ENCODE assay signal across 8 cellular contexts in the genomic region with DNA sequence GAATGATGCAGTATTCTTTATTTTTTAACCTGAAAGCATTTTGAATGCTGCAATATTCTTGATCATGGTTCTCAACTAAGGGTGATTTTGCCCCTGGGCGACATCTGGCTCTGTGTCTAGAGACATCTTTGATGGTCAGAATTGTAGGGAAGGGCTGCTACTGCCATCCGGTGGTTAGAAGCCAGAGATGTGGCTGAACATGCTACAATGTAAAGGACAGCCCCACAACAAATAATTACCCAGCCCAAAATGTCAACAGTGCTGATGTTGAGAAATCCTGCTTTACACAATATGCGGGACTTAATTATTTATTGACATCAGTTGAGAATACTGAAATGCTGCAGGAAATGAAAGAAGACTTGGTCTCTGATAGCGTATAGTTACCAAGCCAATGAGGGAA. TPM values are rescaled to one million over a fixed set of nuclear protein-coding genes. Genes with fewer than 3 reads are reported as not detected.
A peak's percentile ranks its signal among the peaks of the same experiment; 100 is the strongest.
DNase-seq lines count a peak whose midpoint lies in the region; ATAC-seq, FAIRE-seq and TF ChIP-seq lines count a peak whose summit lies in the region.

No MANE protein-coding gene starts in this region.

- intact Hi-C loops in sigmoid colon (cut with DNase I) = no loop called here

- H3K4me1 ChIP-seq in iPS DF 6.9 (ENCODE audit: control insufficient read depth, insufficient read depth, low read length) (no peaks in the 10 kb centered on the region), sigmoid colon (no peaks in the 10 kb centered on the region)

- H3K4me3 ChIP-seq in iPS DF 6.9 (ENCODE audit: low read length) = no peak overlapping the region
- no peak overlapping the region for H3K4me3 ChIP-seq in sigmoid colon

- FAIRE-seq in RCC 7860 (lab: Jason Lieb, UNC) = no peak

- H3K27me3 ChIP-seq in iPS DF 6.9 (ENCODE audit: control insufficient read depth, insufficient read depth, low read length) = no peaks in the 10 kb centered on the region; the same call in 1 of the 2 replicates
- H3K27me3 ChIP-seq in sigmoid colon = no peaks in the 10 kb centered on the region

- TF ChIP-seq CTCF in sigmoid colon (IDR thresholded peaks at IDR 0.05) = no peak

- no CpG with 5 or more reads among the region's 4 CpGs for WGBS in iPS DF 6.9 (ENCODE audit: insufficient coverage, insufficient read length)
- WGBS in sigmoid colon, 2 donors = 24 to 54% methylated on average over 4 of the region's 4 CpGs

- peaks cover 0 to 10% (median 0%) of the 10 kb centered on the region in 3 donors for H3K27me3 Mint-ChIP-seq in immature natural killer cell (ENCODE audit: low read depth in 3 of 3)

- no peaks in the 10 kb centered on the region for H3K9me3 Mint-ChIP-seq in immature natural killer cell

- TF ChIP-seq EP300 in sigmoid colon (IDR thresholded peaks at IDR 0.05) = no peak

- no peak overlapping the region for H3K27ac Mint-ChIP-seq in immature natural killer cell

- H3K36me3 Mint-ChIP-seq in immature natural killer cell = no peaks in the 10 kb centered on the region

- H3K36me3 ChIP-seq in iPS DF 6.9 (ENCODE audit: control insufficient read depth, insufficient read depth, low read length) (no peaks in the 10 kb centered on the region), sigmoid colon (no peaks in the 10 kb centered on the region)

- no peak overlapping the region for H3K27ac ChIP-seq in iPS DF 6.9 (ENCODE audit: low read length)
- H3K27ac ChIP-seq in sigmoid colon = no peak overlapping the region

- no peaks in the 10 kb centered on the region for H3K4me1 Mint-ChIP-seq in immature natural killer cell

- TF ChIP-seq POLR2A in sigmoid colon (IDR thresholded peaks at IDR 0.05) = no peak

- H3K4me3 Mint-ChIP-seq in immature natural killer cell = no peak overlapping the region

- H3K9me3 ChIP-seq in iPS DF 6.9 (ENCODE audit: control insufficient read depth, insufficient read depth, low read length) (no peaks in the 10 kb centered on the region), sigmoid colon (no peaks in the 10 kb centered on the region)

- ATAC-seq in GM18868 (IDR thresholded peaks at IDR 0.05; ENCODE audit: unreplicated experiment) = peak; percentile 90
- peak; percentile 65 for ATAC-seq in HG03520 (IDR thresholded peaks at IDR 0.05; ENCODE audit: unreplicated experiment)

- DNase-seq in AML-193 (lab: John Stamatoyannopoulos, UW) = peak; percentile 70 to 76
- peak; percentile 7 for DNase-seq in RCC 7860 (ENCODE audit: low spot score)
- peak; percentile 11 for DNase-seq in iPS DF 6.9 (ENCODE audit: low read depth, low spot score)
- DNase-seq in sigmoid colon = no peak
- no peak for DNase-seq in immature natural killer cell
- no peak for DNase-seq in T-helper 1 cell

RNA-seq across cellular contexts. Expression of a gene that starts 37.5 kb away (rescaled TPM):
- under 1 TPM in 2 of 4 donors, not detected in 2; 0.33 to 0.81 TPM for total RNA-seq in sigmoid colon
- polyA plus RNA-seq in sigmoid colon (1 to 10 TPM in 1 of 3 donors, under 1 TPM in 2; 0.10 to 1.4 (median 0.60) TPM), immature natural killer cell (not detected)

RNA-seq across cellular contexts. Expression of a gene that starts 57.7 kb away (rescaled TPM):
- not detected for total RNA-seq in sigmoid colon
- polyA plus RNA-seq in sigmoid colon (under 1 TPM in 1 of 3 donors, not detected in 2; 0.15 TPM), immature natural killer cell (not detected)

Comparison
In these comparisons a context has a peak if more than half of its experiments do, and no peak if none do; other contexts are left out.
1. DNase-seq: peak in AML-193 (2 of 2), RCC 7860 (single experiment) and iPS DF 6.9 (single experiment); none in sigmoid colon (single experiment), immature natural killer cell (0 of 3) and T-helper 1 cell (0 of 5).